ENCODE assay signal across 3 cellular contexts in genomic region chr15:32965897-32966296, GRCh38.
TF ChIP-seq lines count a peak whose summit lies in the region.

No MANE protein-coding gene starts in this region.

TF ChIP-seq in SK-N-SH, 30 proteins besides CTCF, POLR2A, EP300 and RAD21 (continued from another document):
- no peak for TF ChIP-seq PBX3 (IDR thresholded peaks at IDR 0.05)
TF ChIP-seq in SK-N-SH: peak in this region for 0.

TF ChIP-seq in SK-N-SH treated with all-trans-retinoic acid at 6 μM for 48 hours, 23 proteins besides CTCF, POLR2A, EP300 and RAD21 (continued from another document):
- TF ChIP-seq, protein P1, sequence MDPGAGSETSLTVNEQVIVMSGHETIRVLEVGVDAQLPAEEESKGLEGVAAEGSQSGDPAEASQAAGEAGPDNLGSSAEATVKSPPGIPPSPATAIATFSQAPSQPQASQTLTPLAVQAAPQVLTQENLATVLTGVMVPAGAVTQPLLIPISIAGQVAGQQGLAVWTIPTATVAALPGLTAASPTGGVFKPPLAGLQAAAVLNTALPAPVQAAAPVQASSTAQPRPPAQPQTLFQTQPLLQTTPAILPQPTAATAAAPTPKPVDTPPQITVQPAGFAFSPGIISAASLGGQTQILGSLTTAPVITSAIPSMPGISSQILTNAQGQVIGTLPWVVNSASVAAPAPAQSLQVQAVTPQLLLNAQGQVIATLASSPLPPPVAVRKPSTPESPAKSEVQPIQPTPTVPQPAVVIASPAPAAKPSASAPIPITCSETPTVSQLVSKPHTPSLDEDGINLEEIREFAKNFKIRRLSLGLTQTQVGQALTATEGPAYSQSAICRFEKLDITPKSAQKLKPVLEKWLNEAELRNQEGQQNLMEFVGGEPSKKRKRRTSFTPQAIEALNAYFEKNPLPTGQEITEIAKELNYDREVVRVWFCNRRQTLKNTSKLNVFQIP (CRISPR knock-in tag; IDR thresholded peaks at IDR 0.05; ENCODE audit: borderline replicate concordance, low read depth) = no peak
- no peak for TF ChIP-seq TOX (CRISPR knock-in tag; IDR thresholded peaks at IDR 0.05; ENCODE audit: borderline replicate concordance)
- no peak for TF ChIP-seq BACH2 (CRISPR knock-in tag; IDR thresholded peaks at IDR 0.05; ENCODE audit: borderline replicate concordance)
- no peak for TF ChIP-seq SNAI2 (CRISPR knock-in tag; IDR thresholded peaks at IDR 0.05)
- no peak for TF ChIP-seq GLIS3 (CRISPR knock-in tag; IDR thresholded peaks at IDR 0.05)
- TF ChIP-seq ISL1 (CRISPR knock-in tag; IDR thresholded peaks at IDR 0.05) = no peak
- TF ChIP-seq CREB5 (CRISPR knock-in tag; IDR thresholded peaks at IDR 0.05; ENCODE audit: low read depth) = no peak
- TF ChIP-seq ESRRG (CRISPR knock-in tag; IDR thresholded peaks at IDR 0.05) = no peak
- TF ChIP-seq, protein P2, sequence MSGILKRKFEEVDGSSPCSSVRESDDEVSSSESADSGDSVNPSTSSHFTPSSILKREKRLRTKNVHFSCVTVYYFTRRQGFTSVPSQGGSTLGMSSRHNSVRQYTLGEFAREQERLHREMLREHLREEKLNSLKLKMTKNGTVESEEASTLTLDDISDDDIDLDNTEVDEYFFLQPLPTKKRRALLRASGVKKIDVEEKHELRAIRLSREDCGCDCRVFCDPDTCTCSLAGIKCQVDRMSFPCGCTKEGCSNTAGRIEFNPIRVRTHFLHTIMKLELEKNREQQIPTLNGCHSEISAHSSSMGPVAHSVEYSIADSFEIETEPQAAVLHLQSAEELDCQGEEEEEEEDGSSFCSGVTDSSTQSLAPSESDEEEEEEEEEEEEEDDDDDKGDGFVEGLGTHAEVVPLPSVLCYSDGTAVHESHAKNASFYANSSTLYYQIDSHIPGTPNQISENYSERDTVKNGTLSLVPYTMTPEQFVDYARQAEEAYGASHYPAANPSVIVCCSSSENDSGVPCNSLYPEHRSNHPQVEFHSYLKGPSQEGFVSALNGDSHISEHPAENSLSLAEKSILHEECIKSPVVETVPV (CRISPR knock-in tag; IDR thresholded peaks at IDR 0.05) = no peak
- no peak for TF ChIP-seq ZNF565 (CRISPR knock-in tag; conservative IDR thresholded peaks at IDR 0.05; ENCODE audit: low read depth)
- no peak for TF ChIP-seq PATZ1 (CRISPR knock-in tag; IDR thresholded peaks at IDR 0.05; ENCODE audit: borderline replicate concordance)
TF ChIP-seq in SK-N-SH treated with all-trans-retinoic acid at 6 μM for 48 hours: peak in this region for 0.

TF ChIP-seq in HepG2, 621 proteins besides CTCF, POLR2A, EP300 and RAD21 (continued from another document):
- TF ChIP-seq, protein P3, sequence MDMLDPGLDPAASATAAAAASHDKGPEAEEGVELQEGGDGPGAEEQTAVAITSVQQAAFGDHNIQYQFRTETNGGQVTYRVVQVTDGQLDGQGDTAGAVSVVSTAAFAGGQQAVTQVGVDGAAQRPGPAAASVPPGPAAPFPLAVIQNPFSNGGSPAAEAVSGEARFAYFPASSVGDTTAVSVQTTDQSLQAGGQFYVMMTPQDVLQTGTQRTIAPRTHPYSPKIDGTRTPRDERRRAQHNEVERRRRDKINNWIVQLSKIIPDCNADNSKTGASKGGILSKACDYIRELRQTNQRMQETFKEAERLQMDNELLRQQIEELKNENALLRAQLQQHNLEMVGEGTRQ (IDR thresholded peaks at IDR 0.05; ENCODE audit: low read depth, low read length) = no peak
- TF ChIP-seq, protein P3 (CRISPR knock-in tag; IDR thresholded peaks at IDR 0.05; ENCODE audit: borderline replicate concordance) = no peak
- TF ChIP-seq ZNF780A (CRISPR knock-in tag; IDR thresholded peaks at IDR 0.05) (no peak), MYPOP (CRISPR knock-in tag; IDR thresholded peaks at IDR 0.05) (no peak)
- TF ChIP-seq, protein P4, sequence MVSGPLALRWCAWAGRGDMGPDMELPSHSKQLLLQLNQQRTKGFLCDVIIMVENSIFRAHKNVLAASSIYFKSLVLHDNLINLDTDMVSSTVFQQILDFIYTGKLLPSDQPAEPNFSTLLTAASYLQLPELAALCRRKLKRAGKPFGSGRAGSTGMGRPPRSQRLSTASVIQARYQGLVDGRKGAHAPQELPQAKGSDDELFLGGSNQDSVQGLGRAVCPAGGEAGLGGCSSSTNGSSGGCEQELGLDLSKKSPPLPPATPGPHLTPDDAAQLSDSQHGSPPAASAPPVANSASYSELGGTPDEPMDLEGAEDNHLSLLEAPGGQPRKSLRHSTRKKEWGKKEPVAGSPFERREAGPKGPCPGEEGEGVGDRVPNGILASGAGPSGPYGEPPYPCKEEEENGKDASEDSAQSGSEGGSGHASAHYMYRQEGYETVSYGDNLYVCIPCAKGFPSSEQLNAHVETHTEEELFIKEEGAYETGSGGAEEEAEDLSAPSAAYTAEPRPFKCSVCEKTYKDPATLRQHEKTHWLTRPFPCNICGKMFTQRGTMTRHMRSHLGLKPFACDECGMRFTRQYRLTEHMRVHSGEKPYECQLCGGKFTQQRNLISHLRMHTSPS (CRISPR knock-in tag; IDR thresholded peaks at IDR 0.05; ENCODE audit: low read depth) = no peak
